ENCODE assay signal across 18 cellular contexts in genomic region chr7:154672659-154673415, GRCh38.
"Had no signal": no experiment of that assay in that cellular context is flagged by ENCODE, and none has a peak within 500 bp of the region (broad histone marks: within the 10 kb centered on the region; RNA-seq: fewer than 3 reads in every experiment).

No MANE protein-coding gene starts in this region.

- H3K4me1 Mint-ChIP-seq: activated B cell treated with CpG ODN at 0.5 μM for 24 hours; activated CD4-positive, alpha-beta T cell treated with anti-CD3 and anti-CD28 coated beads, Interleukin-2, amount 10 ng/mL, durations not matched to agents 7 days and 5 days; activated naive CD4-positive, alpha-beta T cell treated with anti-CD3 and anti-CD28 coated beads, Interleukin-2, amount 50 U/mL, for 24 hours; activated T-helper 17 cell treated with anti-CD3 and anti-CD28 coated beads, Interleukin-2, amount 50 U/mL, for 72 hours; mesothelial cell of epicardium; neural crest cell had no signal

- DNase-seq: activated B cell treated with CpG ODN at 0.5 μM for 24 hours; activated CD4-positive, alpha-beta T cell treated with anti-CD3 and anti-CD28 coated beads, Interleukin-2, amount 10 ng/mL, durations not matched to agents 7 days and 5 days; activated CD8-positive, alpha-beta memory T cell treated with anti-CD3 and anti-CD28 coated beads for 24 hours; activated T-cell treated with anti-CD3 and anti-CD28 coated beads for 4 hours; body of pancreas; effector memory CD8-positive, alpha-beta T cell; left cardiac atrium; lower lobe of right lung; sigmoid colon; stimulated activated CD4-positive, alpha-beta T cell treated with anti-CD3 and anti-CD28 coated beads, Interleukin-12 subunit alpha, Interleukin-12 subunit beta, amount 100 ng/mL, for 4 hours; stimulated activated naive CD4-positive, alpha-beta T cell; substantia nigra had no signal

- H3K36me3 Mint-ChIP-seq: activated naive CD4-positive, alpha-beta T cell treated with anti-CD3 and anti-CD28 coated beads, Interleukin-2, amount 50 U/mL, for 24 hours; mesothelial cell of epicardium had no signal

- ATAC-seq: activated T-helper 17 cell treated with anti-CD3 and anti-CD28 coated beads, Interleukin-2, amount 50 U/mL, for 72 hours; body of pancreas; effector memory CD8-positive, alpha-beta T cell; left cardiac atrium; lower lobe of right lung had no signal

- H3K27ac ChIP-seq: body of pancreas, epithelial cell of prostate, lower lobe of right lung, sigmoid colon had no signal

- H3K27ac Mint-ChIP-seq: activated B cell treated with CpG ODN at 0.5 μM for 24 hours; activated CD4-positive, alpha-beta T cell treated with anti-CD3 and anti-CD28 coated beads, Interleukin-2, amount 10 ng/mL, durations not matched to agents 7 days and 5 days; activated naive CD4-positive, alpha-beta T cell treated with anti-CD3 and anti-CD28 coated beads, Interleukin-2, amount 50 U/mL, for 24 hours; activated T-helper 17 cell treated with anti-CD3 and anti-CD28 coated beads, Interleukin-2, amount 50 U/mL, for 72 hours; dendritic cell treated with granulocyte-macrophage colony-stimulating factor and Interleukin-4, amounts not matched to agents 40 ng/mL and 50 ng/mL, for 4 days; effector memory CD8-positive, alpha-beta T cell; mesothelial cell of epicardium had no signal

- H3K27me3 Mint-ChIP-seq: activated B cell treated with CpG ODN at 0.5 μM for 24 hours; activated CD4-positive, alpha-beta T cell treated with anti-CD3 and anti-CD28 coated beads, Interleukin-2, amount 10 ng/mL, durations not matched to agents 7 days and 5 days; dendritic cell treated with granulocyte-macrophage colony-stimulating factor and Interleukin-4, amounts not matched to agents 40 ng/mL and 50 ng/mL, for 4 days had no signal

- H3K4me3 Mint-ChIP-seq: activated B cell treated with CpG ODN at 0.5 μM for 24 hours; activated CD4-positive, alpha-beta T cell treated with anti-CD3 and anti-CD28 coated beads, Interleukin-2, amount 10 ng/mL, durations not matched to agents 7 days and 5 days; activated naive CD4-positive, alpha-beta T cell treated with anti-CD3 and anti-CD28 coated beads, Interleukin-2, amount 50 U/mL, for 24 hours; activated T-helper 17 cell treated with anti-CD3 and anti-CD28 coated beads, Interleukin-2, amount 50 U/mL, for 72 hours; dendritic cell treated with granulocyte-macrophage colony-stimulating factor and Interleukin-4, amounts not matched to agents 40 ng/mL and 50 ng/mL, for 4 days; effector memory CD8-positive, alpha-beta T cell; mesothelial cell of epicardium; neural crest cell had no signal

- H3K9me3 Mint-ChIP-seq: neural crest cell had no signal
